13 cellular contexts compared by ENCODE assay signal in genomic region chr6:140671926-140672325, GRCh38.
DNase-seq lines count a peak whose midpoint lies in the region; FAIRE-seq and TF ChIP-seq lines count a peak whose summit lies in the region.
"Had no signal": no experiment of that assay in that cellular context is flagged by ENCODE, and none has a peak within 500 bp of the region (broad histone marks: within the 10 kb centered on the region; RNA-seq: fewer than 3 reads in every experiment).

No MANE protein-coding gene starts in this region.

- no peaks in the 10 kb centered on the region for H3K27me3 ChIP-seq in bronchial epithelial cell (ENCODE audit: control insufficient read depth, insufficient read depth, low read length)
- H3K27me3 ChIP-seq in tibial artery, result no peaks in the 10 kb centered on the region
- H3K27me3 ChIP-seq: cardiac muscle cell had no signal

- H3K9me3 ChIP-seq in tibial artery, result no peaks in the 10 kb centered on the region
- H3K9me3 ChIP-seq: HAP-1 had no signal

- H3K4me3 ChIP-seq in bronchial epithelial cell (ENCODE audit: low read depth, low read length) (no peak overlapping the region), tibial artery (no peak overlapping the region)
- H3K4me3 ChIP-seq: cardiac muscle cell, HAP-1 had no signal

- intact Hi-C loops in tibial artery (cut with DNase I; ENCODE audit: low total_unique reads), result no loop called here

- no peaks in the 10 kb centered on the region for H3K4me1 ChIP-seq in tibial artery
- H3K4me1 ChIP-seq: HAP-1 had no signal

- TF ChIP-seq CTCF in bronchial epithelial cell (IDR thresholded peaks at IDR 0.05; ENCODE audit: insufficient read depth, low read length, severe bottlenecking) (peak; percentile 8), tibial artery (IDR thresholded peaks at IDR 0.05) (no peak)

- FAIRE-seq in bronchial epithelial cell (lab: Jason Lieb, UNC), result no peak
- FAIRE-seq: kidney had no signal

- no peak overlapping the region for H3K27ac ChIP-seq in tibial artery
- H3K27ac ChIP-seq: cardiac muscle cell had no signal

- DNase-seq in NOMO-1 treated with DMSO at 0.1 percent for 48 hours (lab: John Stamatoyannopoulos, UW; ENCODE audit: unreplicated experiment) (peak; percentile 2), NOMO-1 treated with dmso at 0.1 percent for 144 hours (lab: John Stamatoyannopoulos, UW; ENCODE audit: unreplicated experiment) (no peak), MV-4-11 (lab: John Stamatoyannopoulos, UW) (peak; percentile 45), bronchial epithelial cell (ENCODE audit: low read depth) (peak; percentile 72), pons (ENCODE audit: low spot score) (peak; percentile 8), tibial artery (no peak), GDM1 (lab: John Stamatoyannopoulos, UW) (no peak), amygdala (lab: John Stamatoyannopoulos, UW) (no peak)
- DNase-seq: DMS79 treated with DMSO at 0.1 percent for 48 hours, kidney, NCI-H1417 treated with DMSO at 0.1 percent for 48 hours had no signal

- H3K36me3 ChIP-seq in bronchial epithelial cell (ENCODE audit: control insufficient read depth, insufficient read depth, low read length), result no peaks in the 10 kb centered on the region
- H3K36me3 ChIP-seq in tibial artery, result no peaks in the 10 kb centered on the region
- H3K36me3 ChIP-seq: cardiac muscle cell, HAP-1 had no signal

Comparison
In these comparisons a context has a peak if more than half of its experiments do, and no peak if none do; other contexts are left out.
1. DNase-seq: peak in NOMO-1 treated with DMSO at 0.1 percent for 48 hours (single experiment), MV-4-11 (single experiment), bronchial epithelial cell (single experiment) and pons (single experiment); none in NOMO-1 treated with dmso at 0.1 percent for 144 hours (single experiment), tibial artery (0 of 2), GDM1 (single experiment) and amygdala (0 of 56).